Comparison of ENCODE assay signal across 10 cellular contexts in the genomic region with DNA sequence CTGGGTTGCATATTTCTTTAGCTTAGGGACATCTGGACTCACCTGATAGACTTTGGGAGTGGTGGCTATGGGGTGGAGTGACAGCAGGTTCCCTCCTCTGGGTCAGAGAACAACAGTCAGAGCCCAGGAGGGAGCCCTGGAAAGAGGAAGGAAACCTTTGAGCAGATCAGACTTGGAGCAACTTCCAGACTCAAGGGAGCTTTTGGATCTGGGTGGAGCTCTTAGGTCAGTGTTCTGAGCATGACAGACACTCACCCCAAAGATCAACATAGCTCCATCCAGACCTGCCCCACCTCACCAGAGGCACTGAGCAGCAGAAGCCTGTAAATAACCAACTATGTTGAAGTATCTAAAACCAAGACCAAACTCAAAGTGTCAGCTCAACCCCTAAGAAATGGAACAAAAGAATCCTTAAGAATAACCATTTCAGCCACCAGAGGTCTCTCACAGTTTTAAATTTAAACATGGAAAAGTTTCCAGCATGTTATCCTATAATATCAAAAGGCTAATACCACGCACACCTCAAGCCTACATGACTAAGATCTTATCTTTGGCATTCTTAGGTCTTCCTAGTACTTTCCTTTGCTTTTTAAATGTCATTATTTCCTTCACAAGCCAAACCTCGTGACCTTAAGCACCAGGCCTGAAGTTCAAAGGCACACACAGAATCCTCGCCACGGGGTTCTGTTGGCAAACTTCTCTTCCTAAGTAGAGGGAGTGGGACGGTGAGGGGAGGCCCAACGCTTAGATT. TPM values are rescaled to one million over a fixed set of nuclear protein-coding genes. Genes with fewer than 3 reads are reported as not detected.
DNase-seq lines count a peak whose midpoint lies in the region; ATAC-seq, FAIRE-seq and TF ChIP-seq lines count a peak whose summit lies in the region.
"Had no signal": no experiment of that assay in that cellular context is flagged by ENCODE, and none has a peak within 500 bp of the region (broad histone marks: within the 10 kb centered on the region; RNA-seq: fewer than 3 reads in every experiment).

No MANE protein-coding gene starts in this region.

- H3K79me1 ChIP-seq in H1 (ENCODE audit: low read depth, low read length) = peaks cover under 1% of the 10 kb centered on the region; the same call in 1 of the 2 replicates

- TF ChIP-seq POLR2A in H1 (IDR thresholded peaks at IDR 0.05; ENCODE audit: control extremely low read depth in 1 of 2, low read depth in 2 of 2, low read length in 2 of 2) = no peak

- H3K9me3 ChIP-seq in MM.1S (replicated peaks; ENCODE audit: insufficient read depth, low read length) = no peaks in the 10 kb centered on the region
- no peaks in the 10 kb centered on the region for H3K9me3 ChIP-seq in H1 (ENCODE audit: insufficient read depth in 2 of 2, low read depth in 1 of 2, low read length in 1 of 2)

- peak overlapping the region; percentile 44; the same call in 1 of the 2 replicates for H3K9ac ChIP-seq in MM.1S (ENCODE audit: low read length)
- no peak overlapping the region for H3K9ac ChIP-seq in H1 (replicated peaks in 1 of 4; ENCODE audit: extremely low read depth in 1 of 4, low read depth in 3 of 4, low read length in 3 of 4)

- H4K20me1 ChIP-seq in MM.1S (ENCODE audit: insufficient read depth, low read length) = no peaks in the 10 kb centered on the region
- H4K20me1 ChIP-seq in H1 (replicated peaks in 1 of 2; ENCODE audit: control insufficient read depth in 1 of 2, insufficient read depth in 2 of 2, low read length in 2 of 2) = peaks cover 0 to 4% of the 10 kb centered on the region in 2 experiments

- H3K4me1 Mint-ChIP-seq in nephron progenitor cell = peaks cover 19% of the 10 kb centered on the region
- peaks cover 3% of the 10 kb centered on the region for H3K4me1 Mint-ChIP-seq in glutamatergic neuron (ENCODE audit: low read depth, unreplicated experiment)
- H3K4me1 Mint-ChIP-seq in activated naive CD4-positive, alpha-beta T cell treated with anti-CD3 and anti-CD28 coated beads, Interleukin-2, amount 10 ng/mL, durations not matched to agents 7 days and 5 days = no peaks in the 10 kb centered on the region

- H3K4me2 ChIP-seq in MM.1S (ENCODE audit: low read depth, low read length) = peak overlapping the region; percentile 40; the same call in 1 of the 2 replicates
- no peak overlapping the region for H3K4me2 ChIP-seq in H1 (ENCODE audit: insufficient read depth in 1 of 2, low read depth in 2 of 2, low read length in 2 of 2)

- no peak overlapping the region for H2BK20ac ChIP-seq in H1 (ENCODE audit: low read length)

- H2BK15ac ChIP-seq in H1 (ENCODE audit: low read length) = no peak overlapping the region

- FAIRE-seq in H1 (lab: Jason Lieb, UNC) = no peak
- FAIRE-seq: GM12891 had no signal

- TF ChIP-seq EP300 in H1 (IDR thresholded peaks at IDR 0.05; ENCODE audit: borderline replicate concordance in 1 of 2, low read depth in 2 of 2, low read length in 2 of 2) = no peak

- H3K79me2 ChIP-seq in MM.1S (ENCODE audit: low read length) = peaks cover 4% of the 10 kb centered on the region
- no peaks in the 10 kb centered on the region for H3K79me2 ChIP-seq in H1 (ENCODE audit: control insufficient read depth in 1 of 2, insufficient read depth in 2 of 2, low read length in 2 of 2)

- POLR2A ChIA-PET in H1 (lab: Charles Lee; ENCODE audit: partially characterized antibody) = interaction anchor here (0.6 to 1.9 kb wide), 6 partner anchors 7 to 48 kb away, joined by 3 to 5 read pairs (median 4); no protein-coding TSS in a partner anchor

- H3K23me2 ChIP-seq in H1 (ENCODE audit: low read depth, low read length) = no peaks in the 10 kb centered on the region

- no peak overlapping the region for H3K18ac ChIP-seq in H1 (ENCODE audit: extremely low read depth, low read length)

- peak overlapping the region; percentile 64 for H3K27ac Mint-ChIP-seq in nephron progenitor cell
- H3K27ac Mint-ChIP-seq in glutamatergic neuron (ENCODE audit: unreplicated experiment) = no peak overlapping the region
- no peak overlapping the region for H3K27ac Mint-ChIP-seq in activated naive CD4-positive, alpha-beta T cell treated with anti-CD3 and anti-CD28 coated beads, Interleukin-2, amount 10 ng/mL, durations not matched to agents 7 days and 5 days

- H3K27me3 ChIP-seq in MM.1S (replicated peaks; ENCODE audit: insufficient read depth, low read length) = no peaks in the 10 kb centered on the region
- H3K27me3 ChIP-seq in H1 (replicated peaks in 1 of 4; ENCODE audit: control insufficient read depth in 3 of 4, extremely low read depth in 1 of 4, insufficient read depth in 3 of 4, low read length in 3 of 4) = no peaks in the 10 kb centered on the region

- H3K4me1 ChIP-seq in MM.1S (ENCODE audit: low read length) (peaks cover 78% of the 10 kb centered on the region), H1 (replicated peaks in 1 of 4; ENCODE audit: control insufficient read depth in 3 of 4, insufficient read depth in 4 of 4, low read length in 3 of 4) (peaks cover 0 to under 1% (median 0%) of the 10 kb centered on the region in 4 experiments; a peak in 1 of 7 replicates)

- H3K14ac ChIP-seq in H1 (ENCODE audit: insufficient read length) = no peak overlapping the region

- no peak overlapping the region; the same call in 1 of the 2 replicates for H2BK12ac ChIP-seq in H1 (ENCODE audit: low read depth, low read length)

- no peak overlapping the region for H3K4ac ChIP-seq in H1 (replicated peaks; ENCODE audit: insufficient read length, low read depth, low read length)

- CTCF ChIA-PET in H1 (lab: Charles Lee; ENCODE audit: partially characterized antibody) = interaction anchor here (0.6 to 4.0 kb wide), 33 partner anchors 11 to 699 kb away, joined by 3 to 33 read pairs (median 5); partner anchors contain the start of gene UMPS
- CTCF ChIA-PET in activated naive CD4-positive, alpha-beta T cell treated with anti-CD3 and anti-CD28 coated beads, Interleukin-2, amount 10 ng/mL, durations not matched to agents 7 days and 5 days (lab: Charles Lee) = interaction anchor here (0.6 to 3.5 kb wide), 9 partner anchors 9 to 798 kb away, joined by 3 to 28 read pairs (median 4); no protein-coding TSS in a partner anchor

- H2BK5ac ChIP-seq in H1 (ENCODE audit: low read depth, low read length) = no peak overlapping the region

- no peaks in the 10 kb centered on the region for H3K9me3 Mint-ChIP-seq in nephron progenitor cell
- no peaks in the 10 kb centered on the region for H3K9me3 Mint-ChIP-seq in glutamatergic neuron (ENCODE audit: unreplicated experiment)
- no peaks in the 10 kb centered on the region for H3K9me3 Mint-ChIP-seq in activated naive CD4-positive, alpha-beta T cell treated with anti-CD3 and anti-CD28 coated beads, Interleukin-2, amount 10 ng/mL, durations not matched to agents 7 days and 5 days

- ATAC-seq in GM18867 (IDR thresholded peaks at IDR 0.05; ENCODE audit: unreplicated experiment) (no peak), GM18858 (IDR thresholded peaks at IDR 0.05; ENCODE audit: unreplicated experiment) (no peak)

- H3K9me2 ChIP-seq in MM.1S (replicated peaks; ENCODE audit: insufficient read depth, low read length) = no peaks in the 10 kb centered on the region

- no peak overlapping the region for H3K56ac ChIP-seq in H1 (replicated peaks; ENCODE audit: insufficient read length, low read depth, low read length)

- no peak overlapping the region for H4K5ac ChIP-seq in H1 (ENCODE audit: insufficient read length, low read depth, low read length)

- H3K27me3 Mint-ChIP-seq in nephron progenitor cell (ENCODE audit: low read depth, poor library complexity) = peaks cover 3% of the 10 kb centered on the region
- peaks cover 2% of the 10 kb centered on the region for H3K27me3 Mint-ChIP-seq in glutamatergic neuron (ENCODE audit: unreplicated experiment)
- H3K27me3 Mint-ChIP-seq in activated naive CD4-positive, alpha-beta T cell treated with anti-CD3 and anti-CD28 coated beads, Interleukin-2, amount 10 ng/mL, durations not matched to agents 7 days and 5 days = peaks cover 20% of the 10 kb centered on the region

- DNase-seq in AG09309 (ENCODE audit: low read depth) (no peak), MM.1S (no peak), H1 (ENCODE audit: low read depth in 1 of 2, low spot score in 2 of 2) (no peak), nephron progenitor cell (no peak), glutamatergic neuron (no peak)
- no peak for DNase-seq in activated naive CD4-positive, alpha-beta T cell treated with anti-CD3 and anti-CD28 coated beads, Interleukin-2, amount 10 ng/mL, durations not matched to agents 7 days and 5 days
- DNase-seq: NCI-H2081 had no signal

- no peak overlapping the region for H4K91ac ChIP-seq in H1 (replicated peaks; ENCODE audit: insufficient read length, low read length)

- H3K36me3 ChIP-seq in MM.1S (replicated peaks; ENCODE audit: insufficient read depth, low read length) = no peaks in the 10 kb centered on the region
- peaks cover 0 to 12% (median 0%) of the 10 kb centered on the region in 4 experiments; a peak in 2 of 8 replicates for H3K36me3 ChIP-seq in H1 (ENCODE audit: control insufficient read depth in 2 of 4, insufficient read depth in 4 of 4, low read length in 3 of 4)

- peak; percentile 30 for TF ChIP-seq CTCF in AG09309 (IDR thresholded peaks at IDR 0.05; ENCODE audit: control insufficient read depth, insufficient read depth, low read depth, low read length, missing control alignments)
- peak; percentile 34 for TF ChIP-seq CTCF in MM.1S (IDR thresholded peaks at IDR 0.05; ENCODE audit: low read length)
- no peak; a peak in 1 of 4 replicates for TF ChIP-seq CTCF in H1 (IDR thresholded peaks at IDR 0.05; ENCODE audit: control extremely low read depth in 1 of 3, insufficient read depth in 1 of 3, low read depth in 1 of 3, low read length in 3 of 3)
- TF ChIP-seq CTCF in nephron progenitor cell (IDR thresholded peaks at IDR 0.05) = no peak
- no peak for TF ChIP-seq CTCF in glutamatergic neuron (IDR thresholded peaks at IDR 0.05; ENCODE audit: partially characterized antibody, unreplicated experiment)

- WGBS in H1 (ENCODE audit: extremely low coverage in 1 of 2, insufficient coverage in 1 of 2, insufficient read length in 1 of 2, insufficient replicate concordance in 2 of 2, low coverage in 1 of 2, low lambda C conversion rate in 2 of 2, missing lambda C conversion rate in 1 of 2), 2 experiments = 86% methylated on average over 6 of the region's 6 CpGs; no CpG with 5 or more reads in 1 of the 2 experiments

- H2AFZ ChIP-seq in MM.1S (ENCODE audit: low read length) (no peak overlapping the region), H1 (ENCODE audit: low read length) (no peak overlapping the region)

- TF ChIP-seq RAD21 in H1 (IDR thresholded peaks at IDR 0.05 in 1 of 2, conservative IDR thresholded peaks at IDR 0.05 in 1 of 2; ENCODE audit: low read depth in 2 of 2, low read length in 2 of 2) = peak; percentile 26 to 29; a peak in 3 of 4 replicates

- H3K36me3 Mint-ChIP-seq in nephron progenitor cell (ENCODE audit: low read depth) (peaks cover 18% of the 10 kb centered on the region), glutamatergic neuron (ENCODE audit: unreplicated experiment) (no peaks in the 10 kb centered on the region)
- no peaks in the 10 kb centered on the region for H3K36me3 Mint-ChIP-seq in activated naive CD4-positive, alpha-beta T cell treated with anti-CD3 and anti-CD28 coated beads, Interleukin-2, amount 10 ng/mL, durations not matched to agents 7 days and 5 days

- no peak overlapping the region for H3K4me3 Mint-ChIP-seq in nephron progenitor cell
- H3K4me3 Mint-ChIP-seq in glutamatergic neuron (ENCODE audit: unreplicated experiment) = no peak overlapping the region
- no peak overlapping the region for H3K4me3 Mint-ChIP-seq in activated naive CD4-positive, alpha-beta T cell treated with anti-CD3 and anti-CD28 coated beads, Interleukin-2, amount 10 ng/mL, durations not matched to agents 7 days and 5 days

- H3F3A ChIP-seq in MM.1S (ENCODE audit: insufficient read depth, low read length) = peaks cover 52% of the 10 kb centered on the region

- H4K8ac ChIP-seq in H1 (ENCODE audit: extremely low read depth, insufficient read depth, low read length) = no peak overlapping the region

- no peak overlapping the region for H2AK5ac ChIP-seq in H1 (ENCODE audit: low read depth, low read length)

- H3K27ac ChIP-seq in MM.1S (ENCODE audit: low read length) = peak overlapping the region; percentile 97
- 0 out of 2 replicates have a peak overlapping the region, but pooled peaks have one; percentile 4 for H3K27ac ChIP-seq in H1 (ENCODE audit: low read depth, low read length)

- no peak overlapping the region for H3K4me3 ChIP-seq in AG09309 (ENCODE audit: control insufficient read depth, low read depth, low read length)
- no peak overlapping the region for H3K4me3 ChIP-seq in MM.1S (ENCODE audit: low read length)
- no peak overlapping the region for H3K4me3 ChIP-seq in H1 (ENCODE audit: extremely low read depth in 1 of 4, insufficient read depth in 2 of 4, low read depth in 3 of 4, low read length in 4 of 4)

- no peak overlapping the region for H3K23ac ChIP-seq in H1 (ENCODE audit: insufficient read length)

- no peak overlapping the region for H2BK120ac ChIP-seq in H1 (replicated peaks; ENCODE audit: low read depth, low read length)

RNA-seq across cellular contexts. Expression of gene UMPS, which starts 56.4 kb away (rescaled TPM):
- 55.8 and 59.0 TPM in 2 replicates for total RNA-seq in H1 (2021; fragmentation: NEBNext Ultra II Directional; extraction: Animal tissue kit (Norgen Biotek cat#: 25700))
- 21.4 and 32.8 TPM in 2 replicates for polyA plus RNA-seq in H1 (2011; rRNA removed)
- 29.2 TPM for polyA plus RNA-seq in H1 (2011; cell fraction: cytosol; rRNA removed)
- polyA plus RNA-seq in H1 (2011; cell fraction: nucleus; rRNA removed) = 14.2 TPM
- polyA plus RNA-seq in H1 (2012, experiment 1 of 2) = 40.7 to 48.2 TPM (median 46.3 TPM) in 4 replicates
- 8.8 TPM for polyA plus RNA-seq in H1 (2012, experiment 2 of 2)
- 23.5 TPM for polyA plus RNA-seq in H1 (2013, experiment 1 of 2)
- polyA plus RNA-seq in H1 (2013, experiment 2 of 2) = 22.8 TPM
- 36.1 and 46.9 TPM in 2 replicates for polyA minus RNA-seq in H1 (2011; rRNA and poly(A)+ RNA removed)
- 48.1 TPM for polyA minus RNA-seq in H1 (2011; cell fraction: cytosol; rRNA and poly(A)+ RNA removed)
- 31.1 TPM for polyA minus RNA-seq in H1 (2011; cell fraction: nucleus; rRNA and poly(A)+ RNA removed)
- 30.7 TPM for total RNA-seq in glutamatergic neuron (ENCODE audit: unreplicated experiment)

Comparison
In these comparisons a context has a peak if more than half of its experiments do, and no peak if none do; other contexts are left out.
1. CTCF ChIP-seq: peak in AG09309 (single experiment) and MM.1S (single experiment); none in H1 (0 of 3), nephron progenitor cell (single experiment) and glutamatergic neuron (single experiment).